Comparison of ENCODE assay signal across 22 cellular contexts in genomic region chr18:41624461-41624860, GRCh38.
DNase-seq lines count a peak whose midpoint lies in the region; FAIRE-seq and TF ChIP-seq lines count a peak whose summit lies in the region.
"Had no signal": no experiment of that assay in that cellular context is flagged by ENCODE, and none has a peak within 500 bp of the region (broad histone marks: within the 10 kb centered on the region; RNA-seq: fewer than 3 reads in every experiment).

No MANE protein-coding gene starts in this region.

- DNase-seq in GM04504 (ENCODE audit: low read depth), result peak; percentile 26
- DNase-seq in NCI-H226, result peak; percentile 3
- peak; percentile 51 for DNase-seq in bronchial epithelial cell (ENCODE audit: low read depth)
- peak; percentile 53 for DNase-seq in kidney tubule cell (ENCODE audit: low spot score)
- no peak for DNase-seq in activated effector memory CD4-positive, alpha-beta T cell treated with anti-CD3 and anti-CD28 coated beads, Interleukin-2, amount 50 U/mL, for 16 hours
- no peak for DNase-seq in amniotic stem cell (lab: John Stamatoyannopoulos, UW)
- no peak for DNase-seq in erythroblast (lab: John Stamatoyannopoulos, UW)
- DNase-seq: activated CD8-positive, alpha-beta T cell treated with anti-CD3 and anti-CD28 coated beads, Interleukin-2, amount 10 ng/mL, durations not matched to agents 7 days and 5 days; activated naive CD8-positive, alpha-beta T cell treated with anti-CD3 and anti-CD28 coated beads, Interleukin-2, amount 10 ng/mL, durations not matched to agents 7 days and 5 days; cerebellar nuclear complex; DND-41; heart left ventricle; left colon; NCI-H1092; NCI-H187; NCI-H526 treated with DMSO at 0.1 percent for 48 hours; posterior cingulate gyrus; stimulated activated CD4-positive, alpha-beta T cell treated with anti-CD3 and anti-CD28 coated beads, Interleukin-12 subunit alpha, Interleukin-12 subunit beta, amount 100 ng/mL, for 4 hours; stimulated activated CD4-positive, alpha-beta T cell treated with anti-CD3 and anti-CD28 coated beads, Interleukin-4, amount 100 ng/mL, for 1 hour; upper lobe of left lung had no signal

- no peak for FAIRE-seq in bronchial epithelial cell (lab: Jason Lieb, UNC)
- FAIRE-seq: endothelial cell of umbilical vein had no signal

- H3K36me3 ChIP-seq in bronchial epithelial cell (ENCODE audit: control insufficient read depth, insufficient read depth, low read length), result no peaks in the 10 kb centered on the region
- H3K36me3 ChIP-seq: heart left ventricle, neural progenitor cell, upper lobe of left lung had no signal

- H3K27me3 ChIP-seq in bronchial epithelial cell (ENCODE audit: control insufficient read depth, insufficient read depth, low read length), result no peaks in the 10 kb centered on the region
- H3K27me3 ChIP-seq: heart left ventricle, neural progenitor cell, upper lobe of left lung had no signal

- TF ChIP-seq POLR2A in erythroblast (IDR thresholded peaks at IDR 0.05; ENCODE audit: low read length), result no peak

- no peak for TF ChIP-seq CTCF in bronchial epithelial cell (IDR thresholded peaks at IDR 0.05; ENCODE audit: insufficient read depth, low read length, severe bottlenecking)

- no peak overlapping the region for H3K4me3 ChIP-seq in bronchial epithelial cell (ENCODE audit: low read depth, low read length)
- H3K4me3 ChIP-seq: heart left ventricle, neural progenitor cell, upper lobe of left lung had no signal

Comparison
In these comparisons a context has a peak if more than half of its experiments do, and no peak if none do; other contexts are left out.
1. DNase-seq: peak in GM04504 (single experiment), NCI-H226 (single experiment), bronchial epithelial cell (single experiment) and kidney tubule cell (single experiment); none in activated effector memory CD4-positive, alpha-beta T cell treated with anti-CD3 and anti-CD28 coated beads, Interleukin-2, amount 50 U/mL, for 16 hours (single experiment), amniotic stem cell (single experiment) and erythroblast (0 of 2).